In genomic region chr22:49573109-49573765, GRCh38 we compare ENCODE assay signal across 27 cellular contexts.
DNase-seq lines count a peak whose midpoint lies in the region; ATAC-seq and TF ChIP-seq lines count a peak whose summit lies in the region.
"Had no signal": no experiment of that assay in that cellular context is flagged by ENCODE, and none has a peak within 500 bp of the region (broad histone marks: within the 10 kb centered on the region; RNA-seq: fewer than 3 reads in every experiment).

No MANE protein-coding gene starts in this region.

- H3K79me2 ChIP-seq in osteoblast (ENCODE audit: insufficient read depth, low read length): no peaks in the 10 kb centered on the region

- H3K27me3 Mint-ChIP-seq in natural killer cell treated with Interleukin-12 subunit alpha and Interleukin-12 subunit beta and Interleukin-15 and Interleukin-18, amount 100 ng/mL, for 72 hours: no peaks in the 10 kb centered on the region
- no peaks in the 10 kb centered on the region for H3K27me3 Mint-ChIP-seq in natural killer cell (ENCODE audit: low read depth in 2 of 2)
- no peaks in the 10 kb centered on the region for H3K27me3 Mint-ChIP-seq in type B pancreatic cell
- H3K27me3 Mint-ChIP-seq: B cell; CD8-positive, alpha-beta memory T cell had no signal

- no peaks in the 10 kb centered on the region for H3K4me1 ChIP-seq in osteoblast (ENCODE audit: insufficient read depth, low read length)

- no peaks in the 10 kb centered on the region for H3K27me3 ChIP-seq in osteoblast (ENCODE audit: insufficient read depth, low read length)

- H3K4me2 ChIP-seq in osteoblast (ENCODE audit: insufficient read depth, low read length): no peak overlapping the region

- no peak for ATAC-seq in natural killer cell treated with Interleukin-12 subunit alpha and Interleukin-12 subunit beta and Interleukin-15 and Interleukin-18, amount 100 ng/mL, for 72 hours
- ATAC-seq in natural killer cell: no peak
- ATAC-seq: GM12878 had no signal

- no peaks in the 10 kb centered on the region for H3K9me3 Mint-ChIP-seq in natural killer cell treated with Interleukin-12 subunit alpha and Interleukin-12 subunit beta and Interleukin-15 and Interleukin-18, amount 100 ng/mL, for 72 hours
- no peaks in the 10 kb centered on the region for H3K9me3 Mint-ChIP-seq in natural killer cell
- no peaks in the 10 kb centered on the region for H3K9me3 Mint-ChIP-seq in type B pancreatic cell
- H3K9me3 Mint-ChIP-seq: CD8-positive, alpha-beta memory T cell had no signal

- TF ChIP-seq CTCF in natural killer cell (IDR thresholded peaks at IDR 0.05) (no peak), osteoblast (IDR thresholded peaks at IDR 0.05; ENCODE audit: extremely low read depth, low read depth, low read length) (no peak), type B pancreatic cell (conservative IDR thresholded peaks at IDR 0.05) (no peak)

- no peak overlapping the region for H2AFZ ChIP-seq in osteoblast (ENCODE audit: low read length)

- DNase-seq in activated CD8-positive, alpha-beta memory T cell treated with anti-CD3 and anti-CD28 coated beads, Interleukin-2, amount 50 U/mL, for 48 hours: peak; percentile 25
- no peak for DNase-seq in activated CD8-positive, alpha-beta memory T cell treated with anti-CD3 and anti-CD28 coated beads, Interleukin-2, amount 50 U/mL, for 4 hours
- peak; percentile 48 for DNase-seq in natural killer cell treated with Interleukin-12 subunit alpha and Interleukin-12 subunit beta and Interleukin-15 and Interleukin-18, amount 100 ng/mL, for 72 hours (ENCODE audit: low spot score)
- no peak for DNase-seq in natural killer cell
- DNase-seq in osteoblast (ENCODE audit: insufficient read length, low spot score, missing footprints): peak; percentile 64
- peak; percentile 47 for DNase-seq in type B pancreatic cell (ENCODE audit: extremely low spot score, unreplicated experiment)
- no peak for DNase-seq in medulla oblongata (ENCODE audit: extremely low spot score)
- no peak for DNase-seq in NCI-H2107 (lab: John Stamatoyannopoulos, UW)
- DNase-seq: CD8-positive, alpha-beta memory T cell; DMS 273 treated with DMSO at 0.1 percent for 48 hours; DMS79; EL; GDM1; KBM-7; MV-4-11; NCI-H1105; NCI-H1436 treated with DMSO at 0.1 percent for 48 hours; NCI-H187 treated with DMSO at 0.1 percent for 48 hours; NCI-H526; NCI-H82; NK-92 treated with Interleukin-12 subunit alpha and Interleukin-12 subunit beta, amount 100 ng/mL, for 24 hours; SHP77 had no signal

- no peaks in the 10 kb centered on the region for H3K36me3 Mint-ChIP-seq in natural killer cell treated with Interleukin-12 subunit alpha and Interleukin-12 subunit beta and Interleukin-15 and Interleukin-18, amount 100 ng/mL, for 72 hours
- no peaks in the 10 kb centered on the region for H3K36me3 Mint-ChIP-seq in natural killer cell
- no peaks in the 10 kb centered on the region for H3K36me3 Mint-ChIP-seq in type B pancreatic cell

- peaks cover 0 to 5% of the 10 kb centered on the region in 2 donors for H3K4me1 Mint-ChIP-seq in natural killer cell treated with Interleukin-12 subunit alpha and Interleukin-12 subunit beta and Interleukin-15 and Interleukin-18, amount 100 ng/mL, for 72 hours (ENCODE audit: low read depth in 2 of 2)
- H3K4me1 Mint-ChIP-seq in natural killer cell (peaks cover 7 to 35% of the 10 kb centered on the region in 2 donors), type B pancreatic cell (ENCODE audit: unreplicated experiment) (no peaks in the 10 kb centered on the region)
- H3K4me1 Mint-ChIP-seq: B cell; CD8-positive, alpha-beta memory T cell had no signal

- no peak overlapping the region for H3K4me3 Mint-ChIP-seq in natural killer cell treated with Interleukin-12 subunit alpha and Interleukin-12 subunit beta and Interleukin-15 and Interleukin-18, amount 100 ng/mL, for 72 hours
- H3K4me3 Mint-ChIP-seq in natural killer cell (no peak overlapping the region), type B pancreatic cell (no peak overlapping the region)
- H3K4me3 Mint-ChIP-seq: B cell; CD14-positive monocyte; CD8-positive, alpha-beta memory T cell had no signal

- no peak overlapping the region for H3K27ac Mint-ChIP-seq in natural killer cell treated with Interleukin-12 subunit alpha and Interleukin-12 subunit beta and Interleukin-15 and Interleukin-18, amount 100 ng/mL, for 72 hours
- H3K27ac Mint-ChIP-seq in natural killer cell (no peak overlapping the region), type B pancreatic cell (no peak overlapping the region)
- H3K27ac Mint-ChIP-seq: B cell; CD14-positive monocyte; CD8-positive, alpha-beta memory T cell had no signal

- H3K27ac ChIP-seq in osteoblast (ENCODE audit: low read depth, low read length): no peak overlapping the region
- H3K27ac ChIP-seq: 22Rv1, RWPE1 had no signal

- intact Hi-C loops in natural killer cell (cut with micrococcal nuclease): no loop called here

- no peaks in the 10 kb centered on the region for H3K9me3 ChIP-seq in osteoblast (ENCODE audit: low read depth, low read length)

- no peaks in the 10 kb centered on the region for H4K20me1 ChIP-seq in osteoblast (ENCODE audit: insufficient read depth, low read length)

- H3K4me3 ChIP-seq in osteoblast (ENCODE audit: insufficient read depth, low read length): no peak overlapping the region
- H3K4me3 ChIP-seq: GM12878 had no signal

- H3K36me3 ChIP-seq in osteoblast (ENCODE audit: insufficient read depth, low read length): no peaks in the 10 kb centered on the region

Comparison
In these comparisons a context has a peak if more than half of its experiments do, and no peak if none do; other contexts are left out.
1. DNase-seq: peak in activated CD8-positive, alpha-beta memory T cell treated with anti-CD3 and anti-CD28 coated beads, Interleukin-2, amount 50 U/mL, for 48 hours (single experiment), natural killer cell treated with Interleukin-12 subunit alpha and Interleukin-12 subunit beta and Interleukin-15 and Interleukin-18, amount 100 ng/mL, for 72 hours (single experiment), osteoblast (single experiment) and type B pancreatic cell (single experiment); none in activated CD8-positive, alpha-beta memory T cell treated with anti-CD3 and anti-CD28 coated beads, Interleukin-2, amount 50 U/mL, for 4 hours (single experiment), natural killer cell (single experiment), medulla oblongata (single experiment) and NCI-H2107 (single experiment).